ENCODE assay signal across 8 cellular contexts in the genomic region with DNA sequence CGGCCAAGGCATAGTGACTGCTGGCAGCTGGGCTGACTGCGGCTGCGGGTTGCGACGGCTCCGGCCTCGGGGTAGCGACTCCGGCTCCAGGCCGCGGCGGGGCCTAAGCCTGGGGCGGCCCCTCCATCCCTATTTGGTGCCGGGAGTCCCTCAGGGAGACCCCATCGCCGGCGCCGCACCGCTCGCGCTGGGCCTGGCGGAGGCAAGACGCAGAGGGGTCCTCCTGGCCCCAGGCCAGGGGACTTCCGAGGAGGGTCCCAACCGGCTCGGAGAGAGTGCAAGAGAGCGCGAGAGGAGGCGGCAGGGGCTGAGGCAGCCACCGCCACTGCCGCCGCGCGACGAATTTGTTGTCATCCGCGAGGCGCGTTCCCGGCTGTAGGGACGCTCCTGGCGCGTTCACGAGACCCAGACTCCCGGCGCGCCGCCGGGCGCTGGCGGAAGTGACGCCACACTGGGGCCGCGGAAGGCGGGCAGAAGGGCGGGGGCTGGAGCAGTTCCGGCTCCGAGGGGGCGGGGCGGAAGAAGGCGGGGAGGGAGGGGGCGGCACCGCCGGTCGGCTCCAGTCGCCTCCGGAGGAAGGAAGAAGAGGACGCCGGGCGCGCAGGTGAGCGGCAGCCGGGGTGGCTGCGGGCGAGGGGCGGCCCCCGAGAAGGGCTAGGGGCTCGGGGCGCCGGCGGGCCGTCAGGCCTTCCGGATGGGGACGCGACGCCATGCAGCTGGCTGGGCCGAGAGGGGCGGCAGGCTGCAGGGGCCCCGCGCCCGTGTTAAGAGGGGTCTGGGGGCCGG. TPM values are rescaled to one million over a fixed set of nuclear protein-coding genes. Genes with fewer than 3 reads are reported as not detected.
A peak's percentile ranks its signal among the peaks of the same experiment; 100 is the strongest.
DNase-seq lines count a peak whose midpoint lies in the region; ATAC-seq and TF ChIP-seq lines count a peak whose summit lies in the region.

Gene ATG2B (minus strand): TSS at position 377 of the 786 bp plus-strand sequence. CDS start 365 bp downstream, at position 12.
Gene GSKIP (plus strand): TSS at position 562 of the 786 bp plus-strand sequence. CDS start 18,722 bp downstream, outside the sequence.

- peak; percentile 75 for ATAC-seq in GM19395 (IDR thresholded peaks at IDR 0.05; ENCODE audit: unreplicated experiment)
- ATAC-seq in HG03558 (IDR thresholded peaks at IDR 0.05; ENCODE audit: extremely low read depth, unreplicated experiment): peak; percentile 61
- ATAC-seq in right lobe of liver: peak; percentile 92 to 97 (median 94)

- TF ChIP-seq POLR2A in right lobe of liver (IDR thresholded peaks at IDR 0.05): peak; percentile 74

- H3K9me3 ChIP-seq in right lobe of liver: no peaks in the 10 kb centered on the region

- WGBS in right lobe of liver (ENCODE audit: insufficient coverage, low coverage, low lambda C conversion rate, missing lambda C conversion rate): no CpG with 5 or more reads among the region's 92 CpGs

- peak within 1 kb of the TSS; percentile 85 for H3K27ac ChIP-seq in C4-2B
- peak within 1 kb of the TSS; percentile 86 to 96 (median 94) for H3K27ac ChIP-seq in right lobe of liver

- peaks cover 0 to 23% (median 8%) of the 10 kb centered on the region in 4 donors for H3K4me1 ChIP-seq in right lobe of liver

- TF ChIP-seq CTCF in C4-2B (conservative IDR thresholded peaks at IDR 0.05) (no peak), right lobe of liver (IDR thresholded peaks at IDR 0.05) (no peak)

- DNase-seq in NCI-H82 (lab: John Stamatoyannopoulos, UW): peak; percentile 94
- peak; percentile 96 for DNase-seq in activated CD4-positive, alpha-beta T cell treated with anti-CD3 and anti-CD28 coated beads, Interleukin-2, amount 50 U/mL, for 48 hours
- peak; percentile 84 to 93 for DNase-seq in dermis microvascular lymphatic vessel endothelial cell (ENCODE audit: low read depth in 2 of 2)
- peak; percentile 97 to 98 (median 98) for DNase-seq in right lobe of liver
- peak; percentile 96 for DNase-seq in stimulated activated CD4-positive, alpha-beta T cell treated with anti-CD3 and anti-CD28 coated beads, Interleukin-4, amount 100 ng/mL, for 24 hours

- no peaks in the 10 kb centered on the region for H3K36me3 ChIP-seq in right lobe of liver

- peak within 1 kb of the TSS; percentile 83 to 97 (median 97) for H3K4me3 ChIP-seq in right lobe of liver

- H3K27me3 ChIP-seq in right lobe of liver: no peaks in the 10 kb centered on the region

- intact Hi-C loops in right lobe of liver (cut with DNase I): no loop called here

RNA-seq across cellular contexts. Expression of gene ATG2B, which starts in this region (rescaled TPM):
- 15.5 and 19.2 TPM in 2 replicates for total RNA-seq in dermis microvascular lymphatic vessel endothelial cell
- total RNA-seq in right lobe of liver: 10 to 100 TPM; 13.9 to 24.4 (median 16.3) TPM

RNA-seq across cellular contexts. Expression of gene GSKIP, which starts in this region (rescaled TPM):
- 21.6 and 23.3 TPM in 2 replicates for total RNA-seq in dermis microvascular lymphatic vessel endothelial cell
- total RNA-seq in right lobe of liver: 10 to 100 TPM in 5 of 6 experiments, 1 to 10 TPM in 1; 7.4 to 25.2 (median 15.5) TPM

Comparison
In these comparisons a context has a peak if more than half of its experiments do, and no peak if none do; other contexts are left out.
1. Peak in every context shown above with its lines: DNase-seq, ATAC-seq, H3K4me3 ChIP-seq and H3K27ac ChIP-seq.